ENCODE assay signal across 11 cellular contexts in the genomic region with DNA sequence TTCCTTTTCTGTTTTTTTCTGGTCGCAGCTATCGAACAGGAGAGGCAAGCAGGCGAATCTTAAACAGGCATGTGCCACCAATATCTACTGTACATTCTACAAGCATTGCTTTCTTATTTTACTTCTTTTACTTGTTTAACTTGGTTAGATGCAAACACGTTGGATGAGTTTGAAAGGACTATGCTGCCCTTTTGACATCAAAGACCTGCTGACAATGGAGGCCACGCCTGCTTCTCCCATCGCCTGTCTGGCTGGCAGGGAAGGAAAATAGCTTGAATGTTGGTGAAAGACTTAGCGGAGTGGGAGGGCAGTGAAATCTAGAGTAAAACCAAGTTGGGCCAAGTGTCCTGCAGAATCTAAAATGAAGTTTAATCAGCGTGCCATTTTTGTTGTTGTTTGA. TPM values are rescaled to one million over a fixed set of nuclear protein-coding genes. Genes with fewer than 3 reads are reported as not detected.
DNase-seq lines count a peak whose midpoint lies in the region; TF ChIP-seq lines count a peak whose summit lies in the region.
"Had no signal": no experiment of that assay in that cellular context is flagged by ENCODE, and none has a peak within 500 bp of the region (broad histone marks: within the 10 kb centered on the region; RNA-seq: fewer than 3 reads in every experiment).

No MANE protein-coding gene starts in this region.

- H3K9me3 ChIP-seq in CD4-positive, alpha-beta memory T cell (ENCODE audit: control insufficient read depth in 1 of 2, low read length in 2 of 2) = no peaks in the 10 kb centered on the region
- no peaks in the 10 kb centered on the region for H3K9me3 ChIP-seq in neuronal stem cell (replicated peaks in 1 of 2; ENCODE audit: control insufficient read depth in 2 of 2, insufficient read depth in 1 of 2, low read depth in 1 of 2, low read length in 2 of 2)
- H3K9me3 ChIP-seq: SJSA1 had no signal

- no peak overlapping the region for H3K23ac ChIP-seq in neuronal stem cell (ENCODE audit: low read depth, low read length, poor library complexity)

- no peak overlapping the region for H2AK5ac ChIP-seq in neuronal stem cell (ENCODE audit: low read depth, low read length)

- no peak for TF ChIP-seq CTCF in Calu3 (IDR thresholded peaks at IDR 0.05; ENCODE audit: unreplicated experiment)

- peak overlapping the region; percentile 15 for H3K27ac ChIP-seq in CD4-positive, alpha-beta memory T cell (ENCODE audit: low read depth, low read length)
- H3K27ac ChIP-seq in neuronal stem cell (replicated peaks; ENCODE audit: low read length) = peak overlapping the region; percentile 66
- H3K27ac ChIP-seq: SJSA1 had no signal

- WGBS in neuronal stem cell (ENCODE audit: extremely low coverage in 2 of 2, insufficient read length in 2 of 2, insufficient replicate concordance in 1 of 2), 2 donors = no CpG with 5 or more reads among the region's 8 CpGs

- no peak overlapping the region for H3K18ac ChIP-seq in neuronal stem cell (ENCODE audit: low read length)

- no peak overlapping the region for H3K4ac ChIP-seq in neuronal stem cell (ENCODE audit: low read length)

- BruUV-seq in Calu3 (replicated peaks; lab: Mats Ljungman, UMichigan) = no TSS peak

- H3K27me3 Mint-ChIP-seq in CD4-positive, alpha-beta memory T cell = no peaks in the 10 kb centered on the region
- no peaks in the 10 kb centered on the region for H3K27me3 Mint-ChIP-seq in dendritic cell treated with granulocyte-macrophage colony-stimulating factor and Interleukin-4, amounts not matched to agents 40 ng/mL and 50 ng/mL, for 4 days
- H3K27me3 Mint-ChIP-seq in Calu3 (ENCODE audit: unreplicated experiment) = no peaks in the 10 kb centered on the region

- DNase-seq in CD4-positive, alpha-beta memory T cell = no peak
- DNase-seq in KBM-7 (peak; percentile 52), neuronal stem cell (ENCODE audit: low spot score) (peak; percentile 41), NCI-H1105 treated with DMSO at 0.1 percent for 48 hours (lab: John Stamatoyannopoulos, UW) (no peak), midbrain (lab: John Stamatoyannopoulos, UW) (no peak), Calu3 (no peak), NCI-H1092 treated with DMSO at 0.1 percent for 48 hours (lab: John Stamatoyannopoulos, UW) (no peak)
- DNase-seq: activated T-cell treated with anti-CD3 and anti-CD28 coated beads for 4 hours, NCI-H1417 had no signal

- no peaks in the 10 kb centered on the region for H3K9me3 Mint-ChIP-seq in CD4-positive, alpha-beta memory T cell
- no peaks in the 10 kb centered on the region for H3K9me3 Mint-ChIP-seq in dendritic cell treated with granulocyte-macrophage colony-stimulating factor and Interleukin-4, amounts not matched to agents 40 ng/mL and 50 ng/mL, for 4 days
- no peaks in the 10 kb centered on the region for H3K9me3 Mint-ChIP-seq in Calu3 (ENCODE audit: low read depth, unreplicated experiment)

- no peaks in the 10 kb centered on the region for H3K27me3 ChIP-seq in CD4-positive, alpha-beta memory T cell (ENCODE audit: insufficient read depth, low read length)
- no peaks in the 10 kb centered on the region for H3K27me3 ChIP-seq in neuronal stem cell (ENCODE audit: control insufficient read depth in 3 of 3, insufficient read depth in 3 of 3, low read depth in 1 of 3, low read length in 3 of 3)
- H3K27me3 ChIP-seq: SJSA1 had no signal

- no peak overlapping the region for H3K9ac ChIP-seq in neuronal stem cell (ENCODE audit: low read depth, low read length, poor library complexity)

- peak overlapping the region in 2 of 8 donors; percentile 91 to 97 for H3K4me3 Mint-ChIP-seq in CD4-positive, alpha-beta memory T cell
- H3K4me3 Mint-ChIP-seq in dendritic cell treated with granulocyte-macrophage colony-stimulating factor and Interleukin-4, amounts not matched to agents 40 ng/mL and 50 ng/mL, for 4 days = peak overlapping the region; percentile 71
- no peak overlapping the region for H3K4me3 Mint-ChIP-seq in Calu3 (ENCODE audit: low read depth, unreplicated experiment)

- H3K27ac Mint-ChIP-seq in CD4-positive, alpha-beta memory T cell = peak overlapping the region in 2 of 7 donors; percentile 94 to 99
- peak overlapping the region; percentile 98 for H3K27ac Mint-ChIP-seq in dendritic cell treated with granulocyte-macrophage colony-stimulating factor and Interleukin-4, amounts not matched to agents 40 ng/mL and 50 ng/mL, for 4 days
- no peak overlapping the region for H3K27ac Mint-ChIP-seq in Calu3 (ENCODE audit: unreplicated experiment)

- H2BK12ac ChIP-seq in neuronal stem cell (ENCODE audit: low read length) = no peak overlapping the region

- H3K36me3 Mint-ChIP-seq in CD4-positive, alpha-beta memory T cell = peaks cover 0 to 10% of the 10 kb centered on the region in 2 donors
- no peaks in the 10 kb centered on the region for H3K36me3 Mint-ChIP-seq in dendritic cell treated with granulocyte-macrophage colony-stimulating factor and Interleukin-4, amounts not matched to agents 40 ng/mL and 50 ng/mL, for 4 days (ENCODE audit: low read depth)
- H3K36me3 Mint-ChIP-seq in Calu3 (ENCODE audit: insufficient read depth, unreplicated experiment) = no peaks in the 10 kb centered on the region

- no peaks in the 10 kb centered on the region for H3K79me1 ChIP-seq in neuronal stem cell (ENCODE audit: low read depth, low read length)

- H3K4me2 ChIP-seq in neuronal stem cell (ENCODE audit: insufficient read depth, low read length, poor library complexity, severe bottlenecking) = peak overlapping the region; percentile 42

- H2AFZ ChIP-seq in neuronal stem cell (ENCODE audit: low read length) = no peak overlapping the region

- H2BK5ac ChIP-seq in neuronal stem cell (ENCODE audit: low read length) = no peak overlapping the region

- intact Hi-C loops in CD4-positive, alpha-beta memory T cell (cut with micrococcal nuclease) = loop anchor here (10.0 kb wide), 2 partner anchors 330 to 1040 kb away; no protein-coding TSS in a partner anchor
- intact Hi-C loops in dendritic cell treated with granulocyte-macrophage colony-stimulating factor and Interleukin-4, amounts not matched to agents 40 ng/mL and 50 ng/mL, for 4 days (cut with micrococcal nuclease) = loop anchor here (10.0 kb wide), 2 partner anchors 640 to 800 kb away; partner anchors contain the start of gene DDX3Y
- intact Hi-C loops in Calu3 (cut with micrococcal nuclease; ENCODE audit: unreplicated experiment) = no loop called here

- no peak overlapping the region for H3K14ac ChIP-seq in neuronal stem cell (ENCODE audit: low read length)

- H3K4me1 Mint-ChIP-seq in CD4-positive, alpha-beta memory T cell = peaks cover 0 to 28% (median 5%) of the 10 kb centered on the region in 4 donors
- H3K4me1 Mint-ChIP-seq in dendritic cell treated with granulocyte-macrophage colony-stimulating factor and Interleukin-4, amounts not matched to agents 40 ng/mL and 50 ng/mL, for 4 days (ENCODE audit: low read depth) = peaks cover 10% of the 10 kb centered on the region
- H3K4me1 Mint-ChIP-seq in Calu3 (ENCODE audit: low read depth, unreplicated experiment) = no peaks in the 10 kb centered on the region

- H2BK120ac ChIP-seq in neuronal stem cell (ENCODE audit: low read depth, low read length) = no peak overlapping the region

- CTCF ChIA-PET in CD4-positive, alpha-beta memory T cell (lab: Charles Lee; ENCODE audit: partially characterized antibody) = no interaction called here
- CTCF ChIA-PET in Calu3 (lab: Charles Lee) = no interaction called here

- no peaks in the 10 kb centered on the region for H3K36me3 ChIP-seq in CD4-positive, alpha-beta memory T cell (ENCODE audit: insufficient read depth, low read length)
- H3K36me3 ChIP-seq in neuronal stem cell (replicated peaks in 1 of 2; ENCODE audit: control insufficient read depth in 2 of 2, insufficient read depth in 2 of 2, low read length in 2 of 2) = no peaks in the 10 kb centered on the region
- H3K36me3 ChIP-seq: SJSA1 had no signal

- in situ Hi-C loops in KBM-7 (cut with MboI; ENCODE audit: low pct_unique_long_range_greater_than_20kb, low sequenced_read_pairs) = loop anchor here (25.0 kb wide), 1 partner anchor 268 kb away; no protein-coding TSS in a partner anchor

- no peak overlapping the region for H4K91ac ChIP-seq in neuronal stem cell (ENCODE audit: low read depth, low read length, poor library complexity)

- H3K4me3 ChIP-seq in CD4-positive, alpha-beta memory T cell (ENCODE audit: low read length in 2 of 2) = peak overlapping the region; percentile 73 to 76
- H3K4me3 ChIP-seq in neuronal stem cell (ENCODE audit: low read length in 2 of 2) = peak overlapping the region in 1 of 2 donors; percentile 67
- H3K4me3 ChIP-seq: SJSA1 had no signal

- H2BK15ac ChIP-seq in neuronal stem cell (ENCODE audit: low read length) = no peak overlapping the region

- H4K8ac ChIP-seq in neuronal stem cell (ENCODE audit: low read depth, low read length) = no peak overlapping the region

- POLR2A ChIA-PET in CD4-positive, alpha-beta memory T cell (lab: Charles Lee; ENCODE audit: partially characterized antibody) = interaction anchor here (2.0 to 3.1 kb wide), 2 partner anchors 46 to 226 kb away, joined by 15 to 44 read pairs; partner anchors contain the start of gene UTY

- H3K4me1 ChIP-seq in CD4-positive, alpha-beta memory T cell (ENCODE audit: insufficient read depth, low read length) = peaks cover 14% of the 10 kb centered on the region
- H3K4me1 ChIP-seq in neuronal stem cell (ENCODE audit: control insufficient read depth in 2 of 2, insufficient read depth in 1 of 2, low read depth in 1 of 2, low read length in 2 of 2) = no peaks in the 10 kb centered on the region
- H3K4me1 ChIP-seq: SJSA1 had no signal

RNA-seq across cellular contexts. Expression of gene TMSB4Y, which starts 1.5 kb away (rescaled TPM):
- 1 to 10 TPM; 2.9 to 3.1 TPM for total RNA-seq in CD4-positive, alpha-beta memory T cell
- polyA plus RNA-seq in CD4-positive, alpha-beta memory T cell = not detected
- polyA plus RNA-seq in neuronal stem cell (2013, experiment 1 of 2) = 2.9 TPM
- polyA plus RNA-seq in neuronal stem cell (2013, experiment 2 of 2) = 2.5 TPM
- total RNA-seq in Calu3 (2022) = not detected in 2 replicates

Comparison
In these comparisons a context has a peak if more than half of its experiments do, and no peak if none do; other contexts are left out.
1. DNase-seq: peak in KBM-7 (single experiment) and neuronal stem cell (single experiment); none in CD4-positive, alpha-beta memory T cell (0 of 5), NCI-H1105 treated with DMSO at 0.1 percent for 48 hours (single experiment), midbrain (single experiment), Calu3 (single experiment) and NCI-H1092 treated with DMSO at 0.1 percent for 48 hours (single experiment).